Comparison of ENCODE assay signal across 36 cellular contexts in genomic region chr21:37574316-37574715, GRCh38.
"Had no signal": no experiment of that assay in that cellular context is flagged by ENCODE, and none has a peak within 500 bp of the region (broad histone marks: within the 10 kb centered on the region; RNA-seq: fewer than 3 reads in every experiment).

No MANE protein-coding gene starts in this region.

- H3K4me1 ChIP-seq: adrenal gland, body of pancreas, breast epithelium had no signal

- DNase-seq: activated B cell treated with CpG ODN at 0.5 μM for 24 hours; activated CD4-positive, alpha-beta memory T cell treated with anti-CD3 and anti-CD28 coated beads for 36 hours; activated CD4-positive, alpha-beta T cell treated with anti-CD3 and anti-CD28 coated beads for 4 hours; activated CD4-positive, alpha-beta T cell treated with anti-CD3 and anti-CD28 coated beads, Interleukin-2, amount 10 ng/mL, durations not matched to agents 24 days and 14 days; activated CD4-positive, alpha-beta T cell treated with anti-CD3 and anti-CD28 coated beads, Interleukin-2, amount 50 U/mL, for 1 hour; activated CD4-positive, alpha-beta T cell treated with anti-CD3 and anti-CD28 coated beads, Interleukin-2, amount 50 U/mL, for 4 hours; activated CD4-positive, CD25-positive, alpha-beta regulatory T cell treated with anti-CD3 and anti-CD28 coated beads, Interleukin-2, amount 50 U/mL, for 72 hours; activated CD8-positive, alpha-beta memory T cell treated with anti-CD3 and anti-CD28 coated beads, Interleukin-2, amount 50 U/mL, for 4 hours; activated CD8-positive, alpha-beta T cell treated with anti-CD3 and anti-CD28 coated beads for 36 hours; activated effector memory CD4-positive, alpha-beta T cell treated with anti-CD3 and anti-CD28 coated beads, Interleukin-2, amount 50 U/mL, for 16 hours; activated gamma-delta T cell treated with Interleukin-2 at 50 U/mL for 16 hours; activated naive CD4-positive, alpha-beta T cell; activated naive CD4-positive, alpha-beta T cell treated with anti-CD3 and anti-CD28 coated beads for 36 hours; activated naive CD4-positive, alpha-beta T cell treated with anti-CD3 and anti-CD28 coated beads, Interleukin-2, amount 50 U/mL, for 16 hours; activated naive CD8-positive, alpha-beta T cell treated with anti-CD3 and anti-CD28 coated beads for 36 hours; activated T-cell treated with anti-CD3 and anti-CD28 coated beads for 4 hours; activated T-cell treated with anti-CD3 and anti-CD28 coated beads, Interleukin-2, amount 50 U/mL, for 1 hour; activated T-cell treated with anti-CD3 and anti-CD28 coated beads, Interleukin-2, amount 50 U/mL, for 4 hours; activated T-cell treated with anti-CD3 and anti-CD28 coated beads, Interleukin-2, amount 50 U/mL, for 72 hours; adrenal gland; amniotic stem cell; aorta; body of pancreas; brain microvascular endothelial cell; central memory CD4-positive, alpha-beta T cell; T-helper 1 cell; T-helper 2 cell; T-helper 9 cell had no signal

- H3K36me3 ChIP-seq: adrenal gland, brain microvascular endothelial cell, breast epithelium had no signal

- H3K4me3 Mint-ChIP-seq: activated B cell treated with CpG ODN at 0.5 μM for 24 hours; activated CD4-positive, alpha-beta memory T cell treated with anti-CD3 and anti-CD28 coated beads for 36 hours; activated CD4-positive, alpha-beta T cell treated with anti-CD3 and anti-CD28 coated beads, Interleukin-2, amount 10 ng/mL, durations not matched to agents 24 days and 14 days; activated CD8-positive, alpha-beta T cell treated with anti-CD3 and anti-CD28 coated beads for 36 hours; activated naive CD4-positive, alpha-beta T cell treated with anti-CD3 and anti-CD28 coated beads for 36 hours; activated naive CD8-positive, alpha-beta T cell treated with anti-CD3 and anti-CD28 coated beads for 36 hours; activated T-cell treated with anti-CD3 and anti-CD28 coated beads, Interleukin-2, amount 50 U/mL, for 4 hours; activated T-cell treated with anti-CD3 and anti-CD28 coated beads, Interleukin-2, amount 50 U/mL, for 72 hours; activated T-helper 1 cell treated with anti-CD3 and anti-CD28 coated beads, Interleukin-12 subunit alpha, Interleukin-12 subunit beta, Interleukin-2, Interleukin-4 antibody, amounts not matched to agents 30 ng/mL and 10 ng/mL and 1 ng/mL, durations not matched to agents 14 hours and 24 hours and 36 hours; activated T-helper 17 cell treated with anti-CD3 and anti-CD28 coated beads, Interleukin-2, amount 50 U/mL, for 72 hours; T-helper 1 cell treated with Interleukin-12 subunit alpha and Interleukin-12 subunit beta and Interleukin-4 antibody, amounts not matched to agents 30 μg/mL and 1 μg/mL, for 36 hours; T-helper 2 cell treated with Interferon-gamma antibody and Interleukin-4, amounts not matched to agents 5 μg/mL and 100 μg/mL, for 36 hours had no signal

- H3K27ac Mint-ChIP-seq: activated B cell treated with CpG ODN at 0.5 μM for 24 hours; activated CD4-positive, alpha-beta memory T cell treated with anti-CD3 and anti-CD28 coated beads for 36 hours; activated CD4-positive, alpha-beta T cell treated with anti-CD3 and anti-CD28 coated beads, Interleukin-2, amount 10 ng/mL, durations not matched to agents 24 days and 14 days; activated CD8-positive, alpha-beta T cell treated with anti-CD3 and anti-CD28 coated beads for 36 hours; activated naive CD4-positive, alpha-beta T cell treated with anti-CD3 and anti-CD28 coated beads for 36 hours; activated naive CD8-positive, alpha-beta T cell treated with anti-CD3 and anti-CD28 coated beads for 36 hours; activated T-cell treated with anti-CD3 and anti-CD28 coated beads, Interleukin-2, amount 50 U/mL, for 72 hours; activated T-helper 1 cell treated with anti-CD3 and anti-CD28 coated beads, Interleukin-12 subunit alpha, Interleukin-12 subunit beta, Interleukin-2, Interleukin-4 antibody, amounts not matched to agents 30 ng/mL and 10 ng/mL and 1 ng/mL, durations not matched to agents 14 hours and 24 hours and 36 hours; activated T-helper 17 cell treated with anti-CD3 and anti-CD28 coated beads, Interleukin-2, amount 50 U/mL, for 72 hours; T-helper 1 cell treated with Interleukin-12 subunit alpha and Interleukin-12 subunit beta and Interleukin-4 antibody, amounts not matched to agents 30 μg/mL and 1 μg/mL, for 36 hours; T-helper 2 cell treated with Interferon-gamma antibody and Interleukin-4, amounts not matched to agents 5 μg/mL and 100 μg/mL, for 36 hours had no signal

- H3K9me3 Mint-ChIP-seq: activated T-cell treated with anti-CD3 and anti-CD28 coated beads, Interleukin-2, amount 50 U/mL, for 72 hours had no signal

- H3K27me3 Mint-ChIP-seq: activated naive CD8-positive, alpha-beta T cell treated with anti-CD3 and anti-CD28 coated beads for 36 hours; activated T-helper 17 cell treated with anti-CD3 and anti-CD28 coated beads, Interleukin-2, amount 50 U/mL, for 72 hours had no signal

- H3K27me3 ChIP-seq: adrenal gland, body of pancreas, brain microvascular endothelial cell, breast epithelium had no signal

- ATAC-seq: activated CD8-positive, alpha-beta T cell treated with anti-CD3 and anti-CD28 coated beads for 36 hours; activated T-cell treated with anti-CD3 and anti-CD28 coated beads, Interleukin-2, amount 50 U/mL, for 4 hours; activated T-cell treated with anti-CD3 and anti-CD28 coated beads, Interleukin-2, amount 50 U/mL, for 72 hours; activated T-helper 17 cell treated with anti-CD3 and anti-CD28 coated beads, Interleukin-2, amount 50 U/mL, for 72 hours; body of pancreas had no signal

- H3K4me1 Mint-ChIP-seq: activated B cell treated with CpG ODN at 0.5 μM for 24 hours; activated CD4-positive, alpha-beta T cell treated with anti-CD3 and anti-CD28 coated beads, Interleukin-2, amount 10 ng/mL, durations not matched to agents 24 days and 14 days; activated naive CD8-positive, alpha-beta T cell treated with anti-CD3 and anti-CD28 coated beads for 36 hours; activated T-helper 17 cell treated with anti-CD3 and anti-CD28 coated beads, Interleukin-2, amount 50 U/mL, for 72 hours had no signal

- H3K27ac ChIP-seq: adrenal gland, body of pancreas, brain microvascular endothelial cell, breast epithelium, VCaP had no signal

- FAIRE-seq: astrocyte, TTC549 had no signal

- H3K9me3 ChIP-seq: adrenal gland, body of pancreas had no signal

- H3K4me3 ChIP-seq: adrenal gland, body of pancreas, breast epithelium had no signal
